Comparison of ENCODE assay signal across 1 cellular context in genomic region chr14:22872833-22873520, GRCh38.
TF ChIP-seq lines count a peak whose summit lies in the region.

No MANE protein-coding gene starts in this region.

TF ChIP-seq in endothelial cell of umbilical vein, 7 proteins besides CTCF, POLR2A, EP300 and RAD21:
- TF ChIP-seq POLR2AphosphoS5 (IDR thresholded peaks at IDR 0.05; ENCODE audit: insufficient read depth, low read depth, low read length) (no peak), MAX (IDR thresholded peaks at IDR 0.05; ENCODE audit: insufficient read depth, insufficient read length) (no peak), MYC (IDR thresholded peaks at IDR 0.05; ENCODE audit: low read depth, low read length) (no peak), FOS (IDR thresholded peaks at IDR 0.05; ENCODE audit: borderline replicate concordance, insufficient read depth, low read length) (no peak), EZH2 (IDR thresholded peaks at IDR 0.05; ENCODE audit: borderline replicate concordance, low read depth, low read length, severe bottlenecking) (no peak), JUN (IDR thresholded peaks at IDR 0.05; ENCODE audit: borderline replicate concordance, insufficient read depth, insufficient read length, low read depth) (no peak)
